In the genomic region with DNA sequence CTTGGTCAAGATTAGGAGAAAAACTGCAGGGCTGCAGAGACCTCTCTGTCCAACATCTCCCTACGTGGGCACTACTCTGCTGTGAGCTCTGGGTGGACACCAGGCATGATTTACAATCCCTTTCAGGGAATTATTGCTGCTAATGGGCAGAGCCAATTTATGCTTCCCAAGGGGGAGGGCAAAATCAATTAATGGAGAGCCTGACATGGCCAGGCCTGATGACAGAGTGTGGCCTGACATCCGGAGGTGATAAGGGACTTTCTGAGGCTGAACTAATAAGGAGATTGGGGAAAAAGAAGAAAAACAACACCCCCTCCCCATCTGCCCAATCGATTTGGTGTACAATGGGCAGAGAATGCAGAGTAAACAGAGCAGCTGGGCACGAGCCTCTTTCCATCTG, we compare ENCODE assay signal across 22 cellular contexts. TPM values are rescaled to one million over a fixed set of nuclear protein-coding genes. Genes with fewer than 3 reads are reported as not detected.
"Had no signal": no experiment of that assay in that cellular context is flagged by ENCODE, and none has a peak within 500 bp of the region (broad histone marks: within the 10 kb centered on the region; RNA-seq: fewer than 3 reads in every experiment).

No MANE protein-coding gene starts in this region.

- H3K4me3 ChIP-seq: dorsolateral prefrontal cortex, esophagus muscularis mucosa, gastrocnemius medialis, sigmoid colon, smooth muscle cell, vagina had no signal

- H3K27ac ChIP-seq: dorsolateral prefrontal cortex, esophagus muscularis mucosa, gastrocnemius medialis, neutrophil, sigmoid colon, vagina had no signal

- H3K4me2 ChIP-seq: smooth muscle cell had no signal

- H3K4me1 ChIP-seq: gastrocnemius medialis, sigmoid colon, vagina had no signal

- H3K27me3 ChIP-seq: dorsolateral prefrontal cortex, sigmoid colon, vagina had no signal

- H3K36me3 ChIP-seq: esophagus muscularis mucosa, gastrocnemius medialis, neutrophil, sigmoid colon, vagina had no signal

- DNase-seq: activated CD4-positive, alpha-beta T cell treated with anti-CD3 and anti-CD28 coated beads, Interleukin-2, amount 10 ng/mL, durations not matched to agents 24 days and 14 days; activated CD8-positive, alpha-beta T cell treated with anti-CD3 and anti-CD28 coated beads, Interleukin-2, amount 10 ng/mL, durations not matched to agents 7 days and 5 days; activated gamma-delta T cell; activated naive CD4-positive, alpha-beta T cell treated with anti-CD3 and anti-CD28 coated beads, Interleukin-2, amount 50 U/mL, for 16 hours; anterior cingulate cortex; caudate nucleus; dorsolateral prefrontal cortex; effector memory CD8-positive, alpha-beta T cell; gastrocnemius medialis; head of caudate nucleus; hypothalamus; sigmoid colon; stimulated activated CD4-positive, alpha-beta T cell treated with anti-CD3 and anti-CD28 coated beads, Interleukin-15, amount 100 ng/mL, for 24 hours; trophoblast cell had no signal

- H3K9me3 ChIP-seq: esophagus muscularis mucosa, gastrocnemius medialis, neutrophil, sigmoid colon, vagina had no signal

RNA-seq across cellular contexts. Expression of gene KCNK16, which starts 5.0 kb away (rescaled TPM):
- total RNA-seq: activated CD4-positive, alpha-beta T cell treated with anti-CD3 and anti-CD28 coated beads, Interleukin-2, amount 10 ng/mL, durations not matched to agents 24 days and 14 days; activated CD8-positive, alpha-beta T cell treated with anti-CD3 and anti-CD28 coated beads, Interleukin-2, amount 10 ng/mL, durations not matched to agents 7 days and 5 days; activated T-helper 1 cell treated with anti-CD3 and anti-CD28 coated beads, Interleukin-12 subunit alpha, Interleukin-12 subunit beta, Interleukin-2, Interleukin-4 antibody, amounts not matched to agents 30 ng/mL and 10 ng/mL and 1 ng/mL, durations not matched to agents 14 hours and 24 hours and 36 hours; esophagus muscularis mucosa; gastrocnemius medialis; liver; sigmoid colon; smooth muscle cell; T-helper 2 cell treated with Interferon-gamma antibody and Interleukin-4, amounts not matched to agents 100 ng/mL and 5 ng/mL, for 36 hours; temporal lobe; vagina had no signal
- polyA plus RNA-seq: liver, sigmoid colon, smooth muscle cell had no signal

RNA-seq across cellular contexts. Expression of gene KCNK17, which starts 13.3 kb away (rescaled TPM):
- total RNA-seq: activated CD4-positive, alpha-beta T cell treated with anti-CD3 and anti-CD28 coated beads, Interleukin-2, amount 10 ng/mL, durations not matched to agents 24 days and 14 days; activated CD8-positive, alpha-beta T cell treated with anti-CD3 and anti-CD28 coated beads, Interleukin-2, amount 10 ng/mL, durations not matched to agents 7 days and 5 days; activated T-helper 1 cell treated with anti-CD3 and anti-CD28 coated beads, Interleukin-12 subunit alpha, Interleukin-12 subunit beta, Interleukin-2, Interleukin-4 antibody, amounts not matched to agents 30 ng/mL and 10 ng/mL and 1 ng/mL, durations not matched to agents 14 hours and 24 hours and 36 hours; gastrocnemius medialis; smooth muscle cell; T-helper 2 cell treated with Interferon-gamma antibody and Interleukin-4, amounts not matched to agents 100 ng/mL and 5 ng/mL, for 36 hours; temporal lobe; vagina had no signal
- polyA plus RNA-seq: smooth muscle cell had no signal
